In the genomic region with DNA sequence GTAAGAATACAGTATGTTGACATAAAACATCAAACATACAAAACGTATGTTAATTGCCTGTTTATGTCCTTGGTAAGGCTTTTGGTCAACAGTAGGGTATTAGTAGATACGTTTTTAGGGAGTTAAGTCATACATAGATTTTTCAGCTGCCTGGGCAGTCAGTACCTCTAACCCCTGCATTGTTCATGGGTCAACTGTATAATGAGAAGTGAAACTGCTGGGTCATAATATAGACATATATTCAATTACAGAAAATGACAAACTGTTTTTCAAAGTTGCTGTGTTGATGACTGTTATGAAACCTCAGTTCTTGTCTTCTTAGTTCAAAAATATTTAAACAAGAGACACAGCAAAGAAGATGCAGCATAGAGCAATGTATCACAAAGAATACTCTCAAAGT, we compare ENCODE assay signal across 25 cellular contexts. TPM values are rescaled to one million over a fixed set of nuclear protein-coding genes. Genes with fewer than 3 reads are reported as not detected.
"Had no signal": no experiment of that assay in that cellular context is flagged by ENCODE, and none has a peak within 500 bp of the region (broad histone marks: within the 10 kb centered on the region; RNA-seq: fewer than 3 reads in every experiment).

No MANE protein-coding gene starts in this region.

- H3K36me3 ChIP-seq: adrenal gland, breast epithelium, SJCRH30, WERI-Rb-1 had no signal

- H3K4me1 Mint-ChIP-seq: activated naive CD8-positive, alpha-beta T cell treated with anti-CD3 and anti-CD28 coated beads, Interleukin-2, amount 10 ng/mL, durations not matched to agents 7 days and 5 days had no signal

- H3K36me3 Mint-ChIP-seq: activated naive CD8-positive, alpha-beta T cell treated with anti-CD3 and anti-CD28 coated beads, Interleukin-2, amount 10 ng/mL, durations not matched to agents 7 days and 5 days had no signal

- H3K4me1 ChIP-seq: adrenal gland, breast epithelium, SJCRH30 had no signal

- H3K4me3 Mint-ChIP-seq: activated CD8-positive, alpha-beta T cell treated with anti-CD3 and anti-CD28 coated beads for 36 hours; activated naive CD8-positive, alpha-beta T cell treated with anti-CD3 and anti-CD28 coated beads, Interleukin-2, amount 10 ng/mL, durations not matched to agents 7 days and 5 days had no signal

- H3K4me3 ChIP-seq: adrenal gland, breast epithelium, K562, SJCRH30 had no signal

- H3K9me3 ChIP-seq: adrenal gland, breast epithelium, SJCRH30, SK-N-SH had no signal

- H3K27me3 ChIP-seq: adrenal gland, breast epithelium, SJCRH30 had no signal

- DNase-seq: activated CD4-positive, alpha-beta T cell treated with anti-CD3 and anti-CD28 coated beads for 4 hours; activated CD8-positive, alpha-beta memory T cell treated with anti-CD3 and anti-CD28 coated beads, Interleukin-2, amount 50 U/mL, for 4 hours; activated CD8-positive, alpha-beta T cell treated with anti-CD3 and anti-CD28 coated beads for 36 hours; activated naive CD4-positive, alpha-beta T cell treated with anti-CD3 and anti-CD28 coated beads, Interleukin-2, amount 50 U/mL, for 16 hours; activated naive CD8-positive, alpha-beta T cell treated with anti-CD3 and anti-CD28 coated beads, Interleukin-2, amount 10 ng/mL, durations not matched to agents 7 days and 5 days; adrenal gland; anterior cingulate cortex; caudate nucleus; Karpas-422; NCI-H1105 treated with DMSO at 0.1 percent for 48 hours; NCI-H146; NCI-H187 treated with DMSO at 0.1 percent for 48 hours; NCI-H2081 treated with DMSO at 0.1 percent for 48 hours; NCI-H446; NCI-H524; OCI-M1; Right ventricle myocardium superior; SJCRH30; SK-N-SH; T-helper 1 cell; WERI-Rb-1 had no signal

- H3K27ac ChIP-seq: adrenal gland, breast epithelium, RWPE1, SJCRH30, WERI-Rb-1 had no signal

- ATAC-seq: activated CD8-positive, alpha-beta T cell treated with anti-CD3 and anti-CD28 coated beads for 36 hours; K562; Panc1 had no signal

- H3K27ac Mint-ChIP-seq: activated CD8-positive, alpha-beta T cell treated with anti-CD3 and anti-CD28 coated beads for 36 hours; activated naive CD8-positive, alpha-beta T cell treated with anti-CD3 and anti-CD28 coated beads, Interleukin-2, amount 10 ng/mL, durations not matched to agents 7 days and 5 days had no signal

- H3K9me3 Mint-ChIP-seq: activated CD8-positive, alpha-beta T cell treated with anti-CD3 and anti-CD28 coated beads for 36 hours; activated naive CD8-positive, alpha-beta T cell treated with anti-CD3 and anti-CD28 coated beads, Interleukin-2, amount 10 ng/mL, durations not matched to agents 7 days and 5 days had no signal

RNA-seq across cellular contexts. Expression of gene ADAMTS17, which starts 53.0 kb away (rescaled TPM):
- polyA plus RNA-seq: SK-N-SH had no signal
